Comparison of ENCODE assay signal across 8 cellular contexts in genomic region chr5:73902327-73903051, GRCh38.
DNase-seq lines count a peak whose midpoint lies in the region; ATAC-seq and TF ChIP-seq lines count a peak whose summit lies in the region.

No MANE protein-coding gene starts in this region.

- H3K4me3 ChIP-seq in Jurkat, Clone E6-1 (ENCODE audit: low read length), result no peak overlapping the region
- H3K4me3 ChIP-seq in PC-3 (ENCODE audit: low read length) (no peak overlapping the region), lower leg skin (ENCODE audit: low read depth, poor library complexity, severe bottlenecking) (no peak overlapping the region), aorta (ENCODE audit: low read length in 2 of 2) (no peak overlapping the region)

- H3K27ac ChIP-seq in PC-3 (ENCODE audit: low read length) (no peak overlapping the region), aorta (ENCODE audit: low read depth in 1 of 2, low read length in 2 of 2) (no peak overlapping the region)

- POLR2A ChIA-PET in PC-3 (lab: Charles Lee; ENCODE audit: unreplicated experiment), result interaction anchor here (0.6 to 1.0 kb wide), 3 partner anchors 338 to 757 kb away, joined by 4 to 5 read pairs (median 4); no protein-coding TSS in a partner anchor

- no peaks in the 10 kb centered on the region for H4K20me1 ChIP-seq in PC-3 (ENCODE audit: low read length)

- no peak overlapping the region for H2AFZ ChIP-seq in PC-3 (ENCODE audit: low read length)

- BruUV-seq in PC-3 (replicated peaks; lab: Mats Ljungman, UMichigan), result no TSS peak

- CTCF ChIA-PET in PC-3 (lab: Charles Lee), result interaction anchor here (0.6 to 1.1 kb wide), 2 partner anchors 506 to 738 kb away, joined by 3 read pairs; partner anchors contain the start of gene ENC1

- H3K9me3 ChIP-seq in PC-3 (ENCODE audit: low read length) (no peaks in the 10 kb centered on the region), aorta (ENCODE audit: control insufficient read depth, low read length) (no peaks in the 10 kb centered on the region)

- TF ChIP-seq POLR2A in lower leg skin (IDR thresholded peaks at IDR 0.05), result no peak

- H3K4me2 ChIP-seq in PC-3 (ENCODE audit: low read length), result no peak overlapping the region

- H3K9ac ChIP-seq in PC-3 (ENCODE audit: low read length), result no peak overlapping the region

- H3K9me2 ChIP-seq in PC-3 (replicated peaks; ENCODE audit: low read length), result no peaks in the 10 kb centered on the region

- no peaks in the 10 kb centered on the region for H3K36me3 ChIP-seq in PC-3 (ENCODE audit: low read depth, low read length)
- H3K36me3 ChIP-seq in aorta (ENCODE audit: control insufficient read depth in 1 of 2, insufficient read depth in 2 of 2, low read length in 1 of 2), result peaks cover 0 to 2% of the 10 kb centered on the region in 2 donors

- H3K79me2 ChIP-seq in PC-3 (ENCODE audit: low read length), result no peaks in the 10 kb centered on the region

- DNase-seq in DMS53 (lab: John Stamatoyannopoulos, UW), result peak; percentile 73
- peak; percentile 61 for DNase-seq in Jurkat, Clone E6-1 (ENCODE audit: low read depth, low spot score)
- DNase-seq in PC-3, result peak; percentile 68
- peak; percentile 75 for DNase-seq in dermis blood vessel endothelial cell
- DNase-seq in lower leg skin (ENCODE audit: low spot score in 2 of 2), result no peak
- DNase-seq in aorta, result no peak
- DNase-seq in T-helper 9 cell, result no peak

- intact Hi-C loops in PC-3 (cut with micrococcal nuclease) (loop anchor here (1.0 kb wide), 1 partner anchor 747 kb away; no protein-coding TSS in a partner anchor), lower leg skin (cut with DNase I; ENCODE audit: low total_unique reads) (loop anchor here (5.0 kb wide), 1 partner anchor 740 kb away; the partner anchor contains the start of gene ENC1), aorta (cut with DNase I) (loop anchor here (10.0 kb wide), 1 partner anchor 132 kb away; no protein-coding TSS in a partner anchor)

- TF ChIP-seq CTCF in PC-3 (conservative IDR thresholded peaks at IDR 0.05; ENCODE audit: low read depth, low read length) (peak; percentile 76), lower leg skin (IDR thresholded peaks at IDR 0.05) (peak in 2 of 3 donors; percentile 26 to 74)

- H3K27me3 ChIP-seq in PC-3 (ENCODE audit: low read length), result no peaks in the 10 kb centered on the region
- no peaks in the 10 kb centered on the region for H3K27me3 ChIP-seq in aorta (ENCODE audit: control insufficient read depth in 1 of 2, insufficient read depth in 2 of 2, low read length in 1 of 2)

- WGBS in lower leg skin, 2 donors, result 21 to 29% methylated on average over 10 of the region's 10 CpGs
- WGBS in aorta, 2 donors, result 25 to 27% methylated on average over 10 of the region's 10 CpGs

- ATAC-seq in PC-3, result peak; percentile 45; the same call in 1 of the 2 replicates
- peak; percentile 81 for ATAC-seq in aorta (ENCODE audit: low FRiP score)
- no peak for ATAC-seq in GM18511 (IDR thresholded peaks at IDR 0.05; ENCODE audit: unreplicated experiment)

- H3K4me1 ChIP-seq in PC-3 (ENCODE audit: insufficient read depth, low read length) (no peaks in the 10 kb centered on the region), aorta (ENCODE audit: control insufficient read depth in 1 of 2, insufficient read depth in 2 of 2, low read length in 2 of 2) (no peaks in the 10 kb centered on the region)

- H3F3A ChIP-seq in PC-3 (ENCODE audit: low read length, unreplicated experiment), result no peaks in the 10 kb centered on the region

Comparison
In these comparisons a context has a peak if more than half of its experiments do, and no peak if none do; other contexts are left out.
1. DNase-seq: peak in DMS53 (single experiment), Jurkat, Clone E6-1 (single experiment), PC-3 (single experiment) and dermis blood vessel endothelial cell (single experiment); none in lower leg skin (0 of 2), aorta (0 of 2) and T-helper 9 cell (single experiment).